In the genomic region with DNA sequence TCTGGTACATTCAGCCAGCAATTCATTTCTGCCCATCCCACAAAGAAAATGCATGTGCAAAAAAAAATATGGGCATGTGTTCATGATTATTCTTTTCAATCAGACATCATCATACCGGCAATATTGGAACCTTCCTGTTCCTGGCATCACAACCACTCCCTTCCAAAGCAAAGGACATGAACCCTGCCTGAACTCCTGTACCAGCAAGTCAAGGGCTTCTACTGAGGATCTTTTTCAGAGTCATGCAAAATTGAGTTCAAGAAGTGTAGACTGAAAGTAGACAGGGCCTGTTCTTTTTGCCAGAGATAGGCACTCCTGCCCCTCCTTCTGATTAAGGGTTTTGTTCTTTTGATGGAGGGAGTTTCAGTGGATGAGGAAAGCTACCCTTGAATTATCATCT, we compare ENCODE assay signal across 18 cellular contexts. TPM values are rescaled to one million over a fixed set of nuclear protein-coding genes. Genes with fewer than 3 reads are reported as not detected.
"Had no signal": no experiment of that assay in that cellular context is flagged by ENCODE, and none has a peak within 500 bp of the region (broad histone marks: within the 10 kb centered on the region; RNA-seq: fewer than 3 reads in every experiment).

No MANE protein-coding gene starts in this region.

- H3K9ac ChIP-seq: SK-N-SH had no signal

- ATAC-seq: Panc1, PC-3 had no signal

- DNase-seq: Karpas-422, KG1, MG63, NCI-H1092, NCI-H1105 treated with DMSO at 0.1 percent for 48 hours, NCI-H1436, NCI-H187, NCI-H2029, NCI-H2081 treated with DMSO at 0.1 percent for 48 hours, NCI-H2227 treated with DMSO at 0.1 percent for 48 hours, NCI-H524, NCI-H774, PC-3, SHP77, SK-N-SH had no signal

- H3K4me2 ChIP-seq: SK-N-SH had no signal

- H3K27me3 ChIP-seq: MG63 had no signal

- H3K4me3 ChIP-seq: MG63 had no signal

- H3K27ac ChIP-seq: RWPE1 had no signal

- H3K9me3 ChIP-seq: MG63, SK-N-SH had no signal

- H3K36me3 ChIP-seq: MG63 had no signal

RNA-seq across cellular contexts. Expression of a gene that starts 22.2 kb away (rescaled TPM):
- total RNA-seq: HT-29 had no signal
